18 cellular contexts compared by ENCODE assay signal in genomic region chr1:19366599-19367315, GRCh38. TPM values are rescaled to one million over a fixed set of nuclear protein-coding genes. Genes with fewer than 3 reads are reported as not detected.
DNase-seq lines count a peak whose midpoint lies in the region; ATAC-seq and TF ChIP-seq lines count a peak whose summit lies in the region.
"Had no signal": no experiment of that assay in that cellular context is flagged by ENCODE, and none has a peak within 500 bp of the region (broad histone marks: within the 10 kb centered on the region; RNA-seq: fewer than 3 reads in every experiment).

No MANE protein-coding gene starts in this region.

- H2BK12ac ChIP-seq in neuronal stem cell (ENCODE audit: low read length) = no peak overlapping the region

- H3K9me3 ChIP-seq in mucosa of descending colon (no peaks in the 10 kb centered on the region), neuronal stem cell (replicated peaks in 1 of 2; ENCODE audit: control insufficient read depth in 2 of 2, insufficient read depth in 1 of 2, low read depth in 1 of 2, low read length in 2 of 2) (no peaks in the 10 kb centered on the region)
- H3K9me3 ChIP-seq: BE2C, pancreas had no signal

- H3K27me3 ChIP-seq in neuronal stem cell (ENCODE audit: control insufficient read depth in 3 of 3, insufficient read depth in 3 of 3, low read depth in 1 of 3, low read length in 3 of 3) = no peaks in the 10 kb centered on the region
- H3K27me3 ChIP-seq: BE2C, pancreas had no signal

- no peak overlapping the region for H2BK120ac ChIP-seq in neuronal stem cell (ENCODE audit: low read depth, low read length)

- WGBS in neuronal stem cell (ENCODE audit: extremely low coverage in 2 of 2, insufficient read length in 2 of 2, insufficient replicate concordance in 1 of 2), 2 donors = no CpG with 5 or more reads among the region's 11 CpGs

- H3K4me2 ChIP-seq in neuronal stem cell (ENCODE audit: insufficient read depth, low read length, poor library complexity, severe bottlenecking) = no peak overlapping the region

- H3K9ac ChIP-seq in neuronal stem cell (ENCODE audit: low read depth, low read length, poor library complexity) = no peak overlapping the region

- TF ChIP-seq CTCF in chondrocyte (IDR thresholded peaks at IDR 0.05) (no peak), mucosa of descending colon (IDR thresholded peaks at IDR 0.05) (no peak)

- H3K4me1 ChIP-seq in mucosa of descending colon (ENCODE audit: low read depth) (peaks cover 5% of the 10 kb centered on the region), neuronal stem cell (ENCODE audit: control insufficient read depth in 2 of 2, insufficient read depth in 1 of 2, low read depth in 1 of 2, low read length in 2 of 2) (peaks cover 0 to 10% of the 10 kb centered on the region in 2 donors)
- H3K4me1 ChIP-seq: BE2C, pancreas had no signal

- peak overlapping the region; percentile 31 for H3K27ac Mint-ChIP-seq in stimulated activated naive CD8-positive, alpha-beta T cell treated with anti-CD3 and anti-CD28 coated beads, Interleukin-15, Interleukin-2, amounts not matched to agents 100 ng/mL and 50 ng/mL, for 24 hours
- peak overlapping the region; percentile 60 for H3K27ac Mint-ChIP-seq in chondrocyte (ENCODE audit: unreplicated experiment)

- no peak for ATAC-seq in stimulated activated naive CD8-positive, alpha-beta T cell treated with anti-CD3 and anti-CD28 coated beads, Interleukin-15, Interleukin-2, amounts not matched to agents 100 U/mL and 50 U/mL, for 24 hours
- ATAC-seq in mucosa of descending colon (peak; percentile 44), HG03460 (IDR thresholded peaks at IDR 0.05; ENCODE audit: unreplicated experiment) (no peak), HG03354 (IDR thresholded peaks at IDR 0.05; ENCODE audit: poor library complexity, severe bottlenecking, unreplicated experiment) (no peak)
- ATAC-seq: GM12878 had no signal

- H3K4me1 Mint-ChIP-seq in stimulated activated naive CD8-positive, alpha-beta T cell treated with anti-CD3 and anti-CD28 coated beads, Interleukin-15, Interleukin-2, amounts not matched to agents 100 ng/mL and 50 ng/mL, for 24 hours (ENCODE audit: low read depth) = peaks cover 22% of the 10 kb centered on the region
- peaks cover 29% of the 10 kb centered on the region for H3K4me1 Mint-ChIP-seq in chondrocyte (ENCODE audit: low read depth)

- H2BK5ac ChIP-seq in neuronal stem cell (ENCODE audit: low read length) = no peak overlapping the region

- no peak overlapping the region for H3K23ac ChIP-seq in neuronal stem cell (ENCODE audit: low read depth, low read length, poor library complexity)

- H3K27me3 Mint-ChIP-seq in stimulated activated naive CD8-positive, alpha-beta T cell treated with anti-CD3 and anti-CD28 coated beads, Interleukin-15, Interleukin-2, amounts not matched to agents 100 ng/mL and 50 ng/mL, for 24 hours = no peaks in the 10 kb centered on the region
- H3K27me3 Mint-ChIP-seq in chondrocyte (ENCODE audit: low read depth) = no peaks in the 10 kb centered on the region
- H3K27me3 Mint-ChIP-seq: central memory CD8-positive, alpha-beta T cell had no signal

- intact Hi-C loops in mucosa of descending colon (cut with DNase I, micrococcal nuclease) = no loop called here

- no peak overlapping the region for H4K8ac ChIP-seq in neuronal stem cell (ENCODE audit: low read depth, low read length)

- no peak overlapping the region for H4K91ac ChIP-seq in neuronal stem cell (ENCODE audit: low read depth, low read length, poor library complexity)

- no peak overlapping the region for H3K4me3 ChIP-seq in mucosa of descending colon
- no peak overlapping the region for H3K4me3 ChIP-seq in neuronal stem cell (ENCODE audit: low read length in 2 of 2)
- H3K4me3 ChIP-seq: GM12878, pancreas had no signal

- peaks cover 17% of the 10 kb centered on the region for H3K36me3 Mint-ChIP-seq in stimulated activated naive CD8-positive, alpha-beta T cell treated with anti-CD3 and anti-CD28 coated beads, Interleukin-15, Interleukin-2, amounts not matched to agents 100 ng/mL and 50 ng/mL, for 24 hours (ENCODE audit: low read depth)
- peaks cover 9% of the 10 kb centered on the region for H3K36me3 Mint-ChIP-seq in chondrocyte (ENCODE audit: low read depth)

- peaks cover 9% of the 10 kb centered on the region for H3K79me1 ChIP-seq in neuronal stem cell (ENCODE audit: low read depth, low read length)

- no peak overlapping the region for H3K4ac ChIP-seq in neuronal stem cell (ENCODE audit: low read length)

- H3K9me3 Mint-ChIP-seq in stimulated activated naive CD8-positive, alpha-beta T cell treated with anti-CD3 and anti-CD28 coated beads, Interleukin-15, Interleukin-2, amounts not matched to agents 100 ng/mL and 50 ng/mL, for 24 hours = no peaks in the 10 kb centered on the region
- no peaks in the 10 kb centered on the region for H3K9me3 Mint-ChIP-seq in chondrocyte (ENCODE audit: low read depth)
- H3K9me3 Mint-ChIP-seq: central memory CD8-positive, alpha-beta T cell had no signal

- no peak overlapping the region for H3K4me3 Mint-ChIP-seq in stimulated activated naive CD8-positive, alpha-beta T cell treated with anti-CD3 and anti-CD28 coated beads, Interleukin-15, Interleukin-2, amounts not matched to agents 100 ng/mL and 50 ng/mL, for 24 hours
- H3K4me3 Mint-ChIP-seq in chondrocyte (ENCODE audit: unreplicated experiment) = no peak overlapping the region
- H3K4me3 Mint-ChIP-seq: central memory CD8-positive, alpha-beta T cell had no signal

- no peak overlapping the region for H3K27ac ChIP-seq in neuronal stem cell (replicated peaks; ENCODE audit: low read length)

- no peak for DNase-seq in stimulated activated naive CD8-positive, alpha-beta T cell treated with anti-CD3 and anti-CD28 coated beads, Interleukin-15, Interleukin-2, amounts not matched to agents 100 U/mL and 50 U/mL, for 24 hours
- no peak for DNase-seq in chondrocyte (ENCODE audit: low spot score)
- no peak for DNase-seq in mucosa of descending colon
- no peak for DNase-seq in stimulated activated CD4-positive, alpha-beta T cell treated with anti-CD3 and anti-CD28 coated beads, Interleukin-15, amount 100 ng/mL, for 24 hours
- no peak for DNase-seq in neuronal stem cell (ENCODE audit: low spot score)
- DNase-seq: activated CD4-positive, alpha-beta T cell treated with anti-CD3 and anti-CD28 coated beads for 48 hours; activated effector memory CD4-positive, alpha-beta T cell treated with Interleukin-2 at 50 U/mL for 16 hours; BE2C; mesendoderm; NCI-H1092; NCI-H510A; T-helper 1 cell had no signal

- no peak overlapping the region for H3K14ac ChIP-seq in neuronal stem cell (ENCODE audit: low read length)

- no peak overlapping the region for H2AFZ ChIP-seq in neuronal stem cell (ENCODE audit: low read length)

- H2BK15ac ChIP-seq in neuronal stem cell (ENCODE audit: low read length) = no peak overlapping the region

- H2AK5ac ChIP-seq in neuronal stem cell (ENCODE audit: low read depth, low read length) = no peak overlapping the region

- H3K36me3 ChIP-seq in mucosa of descending colon (ENCODE audit: low read depth) = no peaks in the 10 kb centered on the region
- H3K36me3 ChIP-seq in neuronal stem cell (replicated peaks in 1 of 2; ENCODE audit: control insufficient read depth in 2 of 2, insufficient read depth in 2 of 2, low read length in 2 of 2) = peaks cover 0 to 12% of the 10 kb centered on the region in 2 donors
- H3K36me3 ChIP-seq: BE2C, pancreas had no signal

- H3K18ac ChIP-seq in neuronal stem cell (ENCODE audit: low read length) = no peak overlapping the region

RNA-seq across cellular contexts. Expression of gene SLC66A1, which starts 54.6 kb away (rescaled TPM):
- total RNA-seq in chondrocyte (15.7 to 20.1 TPM (median 18.8 TPM) in 3 replicates), mucosa of descending colon (10 to 100 TPM; 11.3 to 16.2 (median 13.6) TPM)
- 11.4 TPM for polyA plus RNA-seq in neuronal stem cell (2013, experiment 1 of 2)
- 11.4 TPM for polyA plus RNA-seq in neuronal stem cell (2013, experiment 2 of 2)

RNA-seq across cellular contexts. Expression of gene AKR7A2, which starts 54.8 kb away (rescaled TPM):
- 46.6 to 48.9 TPM (median 47.1 TPM) in 3 replicates for total RNA-seq in chondrocyte
- 10 to 100 TPM; 57.9 to 85.2 (median 72.1) TPM for total RNA-seq in mucosa of descending colon
- polyA plus RNA-seq in neuronal stem cell (2013, experiment 1 of 2) = 43.2 TPM
- polyA plus RNA-seq in neuronal stem cell (2013, experiment 2 of 2) = 43.8 TPM
